ENCODE assay signal across 8 cellular contexts in genomic region chr1:206256935-206257334, GRCh38. TPM values are rescaled to one million over a fixed set of nuclear protein-coding genes. Genes with fewer than 3 reads are reported as not detected.
DNase-seq lines count a peak whose midpoint lies in the region; ATAC-seq and TF ChIP-seq lines count a peak whose summit lies in the region.
"Not testable (repeated sequence)": the region's sequence is repeated elsewhere in the genome, so short reads cannot be mapped to it uniquely, and the experiment has no call there.

No MANE protein-coding gene starts in this region.

- H3K27ac Mint-ChIP-seq in CD8-positive, alpha-beta T cell; T-helper 17 cell; memory B cell: not testable (repeated sequence)

- H3K36me3 ChIP-seq in CD8-positive, alpha-beta T cell (ENCODE audit: insufficient read depth, low read length): not testable (repeated sequence)

- TF ChIP-seq CTCF in CD8-positive, alpha-beta T cell (IDR thresholded peaks at IDR 0.05): not testable (repeated sequence)

- H3K4me3 Mint-ChIP-seq in CD8-positive, alpha-beta T cell; T-helper 17 cell; memory B cell: not testable (repeated sequence)

- H3K4me3 ChIP-seq in CD8-positive, alpha-beta T cell (ENCODE audit: low read depth, low read length): not testable (repeated sequence)

- H3K4me1 Mint-ChIP-seq in CD8-positive, alpha-beta T cell (ENCODE audit: low read depth); T-helper 17 cell; memory B cell: not testable (repeated sequence)

- not testable (repeated sequence) for H3K9me3 ChIP-seq in CD8-positive, alpha-beta T cell (ENCODE audit: low read length); T-helper 17 cell (ENCODE audit: control insufficient read depth, low read length, poor library complexity, severe bottlenecking)

- not testable (repeated sequence) for DNase-seq in CD8-positive, alpha-beta T cell; T-helper 17 cell; memory B cell (ENCODE audit: low spot score in 2 of 2)

- H3K9me3 Mint-ChIP-seq in CD8-positive, alpha-beta T cell; memory B cell: not testable (repeated sequence)

- not testable (repeated sequence) for H3K36me3 Mint-ChIP-seq in CD8-positive, alpha-beta T cell; T-helper 17 cell (ENCODE audit: low read depth); memory B cell

- H3K27me3 Mint-ChIP-seq in CD8-positive, alpha-beta T cell (ENCODE audit: low read depth); T-helper 17 cell; memory B cell: not testable (repeated sequence)

- POLR2A ChIA-PET in CD8-positive, alpha-beta T cell (lab: Charles Lee): not testable (repeated sequence)

- CTCF ChIA-PET in CD8-positive, alpha-beta T cell (lab: Charles Lee): not testable (repeated sequence)

- peak; percentile 34 for ATAC-seq in CD8-positive, alpha-beta T cell
- ATAC-seq in GM18907 (IDR thresholded peaks at IDR 0.05; ENCODE audit: unreplicated experiment) (peak; percentile 81), GM19468 (IDR thresholded peaks at IDR 0.05; ENCODE audit: extremely low read depth, unreplicated experiment) (peak; percentile 75), HG02571 (IDR thresholded peaks at IDR 0.05; ENCODE audit: unreplicated experiment) (peak; percentile 96), HG02981 (IDR thresholded peaks at IDR 0.05; ENCODE audit: unreplicated experiment) (peak; percentile 92), HG03439 (IDR thresholded peaks at IDR 0.05; ENCODE audit: unreplicated experiment) (peak; percentile 92), T-helper 17 cell (peak; percentile 67), memory B cell (ENCODE audit: low read depth) (peak; percentile 94)

- not testable (repeated sequence) for H3K27me3 ChIP-seq in CD8-positive, alpha-beta T cell (ENCODE audit: insufficient read depth, low read length)

- intact Hi-C loops in CD8-positive, alpha-beta T cell (cut with DNase I, micrococcal nuclease): not testable (repeated sequence)

- not testable (repeated sequence) for H3K4me1 ChIP-seq in CD8-positive, alpha-beta T cell (ENCODE audit: insufficient read depth, low read length)

- not testable (repeated sequence) for H3K27ac ChIP-seq in CD8-positive, alpha-beta T cell (ENCODE audit: low read depth, low read length)

RNA-seq across cellular contexts. Expression of gene SRGAP2, which starts 53.6 kb away (rescaled TPM):
- 10 to 100 TPM; 10.5 to 11.3 TPM for total RNA-seq in CD8-positive, alpha-beta T cell
- total RNA-seq in T-helper 17 cell: 10 to 100 TPM; 33.5 to 35.1 TPM

RNA-seq across cellular contexts. Expression of gene FAM72A, which starts 54.3 kb away (rescaled TPM):
- not detected for total RNA-seq in CD8-positive, alpha-beta T cell
- total RNA-seq in T-helper 17 cell: 1 to 10 TPM in 1 of 2 donors, not detected in 1; 1.5 TPM

Comparison
In these comparisons a context has a peak if more than half of its experiments do, and no peak if none do; other contexts are left out.
1. ATAC-seq: peak in every context shown above with its lines; median percentile 96 in HG02571; 94 in memory B cell; 92 in HG02981; 92 in HG03439; 81 in GM18907; 75 in GM19468; 67 in T-helper 17 cell; 34 in CD8-positive, alpha-beta T cell.